8 cellular contexts compared by ENCODE assay signal in genomic region chr10:72834183-72834825, GRCh38. TPM values are rescaled to one million over a fixed set of nuclear protein-coding genes. Genes with fewer than 3 reads are reported as not detected.
DNase-seq lines count a peak whose midpoint lies in the region; ATAC-seq and TF ChIP-seq lines count a peak whose summit lies in the region.

No MANE protein-coding gene starts in this region.

- POLR2A ChIA-PET in HEK293 (lab: Yijun Ruan, JAX) = interaction anchor here (0.7 to 1.1 kb wide), 4 partner anchors 21 to 479 kb away, joined by 3 to 5 read pairs (median 3); partner anchors contain the start of genes MCU and MICU1

- CTCF ChIA-PET in Calu3 (lab: Charles Lee) = interaction anchor here (0.6 to 2.1 kb wide), 17 partner anchors 12 to 479 kb away, joined by 3 to 26 read pairs (median 4); partner anchors contain the start of genes DNAJB12 and MCU
- CTCF ChIA-PET in HEK293 (lab: Yijun Ruan, JAX) = interaction anchor here (0.6 to 5.2 kb wide), 21 partner anchors 15 to 493 kb away, joined by 3 to 30 read pairs (median 3); no protein-coding TSS in a partner anchor

- peaks cover 41% of the 10 kb centered on the region for H3K4me1 Mint-ChIP-seq in Calu3 (ENCODE audit: low read depth, unreplicated experiment)

- no peak for TF ChIP-seq EP300 in sigmoid colon (IDR thresholded peaks at IDR 0.05)

- WGBS in right cardiac atrium = 71% methylated on average over 5 of the region's 5 CpGs
- WGBS in sigmoid colon, 2 donors = 79 to 82% methylated on average over 5 of the region's 5 CpGs

- peak; percentile 59 for DNase-seq in Calu3
- DNase-seq in NOMO-1 treated with DMSO at 0.1 percent for 48 hours (lab: John Stamatoyannopoulos, UW; ENCODE audit: unreplicated experiment) = peak; percentile 61
- DNase-seq in ascending aorta (ENCODE audit: low spot score in 2 of 2) = peak in 1 of 2 donors; percentile 66
- DNase-seq in right cardiac atrium = no peak
- peak; percentile 74 for DNase-seq in sigmoid colon
- DNase-seq in NCI-H187 (lab: John Stamatoyannopoulos, UW) = no peak

- intact Hi-C loops in Calu3 (cut with micrococcal nuclease; ENCODE audit: unreplicated experiment) (loop anchor here (1.0 to 10.0 kb wide), 2 partner anchors 140 to 210 kb away; partner anchors contain the start of gene MICU1), ascending aorta (cut with DNase I) (loop anchor here (2.0 to 5.0 kb wide), 2 partner anchors 207 to 470 kb away; partner anchors contain the start of gene MICU1), right cardiac atrium (cut with DNase I) (loop anchor here (2.0 to 10.0 kb wide), 5 partner anchors 140 to 472 kb away; partner anchors contain the start of gene MCU (in 3 of the 4)), sigmoid colon (cut with DNase I) (loop anchor here (1.0 to 10.0 kb wide), 3 partner anchors 142 to 470 kb away; partner anchors contain the start of genes MCU and MICU1)

- H3K36me3 ChIP-seq in HEK293 (ENCODE audit: control insufficient read depth in 2 of 2, insufficient read depth in 1 of 2, low read length in 2 of 2) (peaks cover 0 to 5% of the 10 kb centered on the region in 2 experiments; a peak in 1 of 3 replicates), ascending aorta (no peaks in the 10 kb centered on the region), sigmoid colon (no peaks in the 10 kb centered on the region)

- BruUV-seq in Calu3 (replicated peaks; lab: Mats Ljungman, UMichigan) = no TSS peak

- H3K9me3 Mint-ChIP-seq in Calu3 (ENCODE audit: low read depth, unreplicated experiment) = no peaks in the 10 kb centered on the region

- H3K27me3 Mint-ChIP-seq in Calu3 (ENCODE audit: unreplicated experiment) = no peaks in the 10 kb centered on the region

- ATAC-seq in right cardiac atrium (peak; percentile 59 to 76), HG02759 (IDR thresholded peaks at IDR 0.05; ENCODE audit: unreplicated experiment) (no peak)

- H3K9me3 ChIP-seq in HEK293 (ENCODE audit: control insufficient read depth, insufficient read depth, low read depth, low read length) = no peaks in the 10 kb centered on the region
- H3K9me3 ChIP-seq in ascending aorta = no peaks in the 10 kb centered on the region
- no peaks in the 10 kb centered on the region for H3K9me3 ChIP-seq in right cardiac atrium (ENCODE audit: control insufficient read depth, low read length)
- no peaks in the 10 kb centered on the region for H3K9me3 ChIP-seq in sigmoid colon

- TF ChIP-seq POLR2A in sigmoid colon (IDR thresholded peaks at IDR 0.05) = no peak

- H3K4me1 ChIP-seq in HEK293 (ENCODE audit: control insufficient read depth, insufficient read depth, low read length) (0 out of 2 replicates have a peak, but pooled peaks cover 6% of the 10 kb centered on the region), ascending aorta (peaks cover 0 to 3% of the 10 kb centered on the region in 2 donors), right cardiac atrium (ENCODE audit: control insufficient read depth, insufficient read depth, low read length) (no peaks in the 10 kb centered on the region), sigmoid colon (peaks cover 0 to 23% (median 0%) of the 10 kb centered on the region in 4 donors)

- H3K27me3 ChIP-seq in ascending aorta (no peaks in the 10 kb centered on the region), right cardiac atrium (ENCODE audit: control insufficient read depth, insufficient read depth) (no peaks in the 10 kb centered on the region), sigmoid colon (no peaks in the 10 kb centered on the region)

- H3K27ac Mint-ChIP-seq in Calu3 (ENCODE audit: unreplicated experiment) = no peak overlapping the region

- no peak overlapping the region for H3K4me3 Mint-ChIP-seq in Calu3 (ENCODE audit: low read depth, unreplicated experiment)

- TF ChIP-seq CTCF in Calu3 (IDR thresholded peaks at IDR 0.05; ENCODE audit: unreplicated experiment) (peak; percentile 31), HEK293 (tag by site-specific recombination; IDR thresholded peaks at IDR 0.05) (no peak), ascending aorta (IDR thresholded peaks at IDR 0.05) (peak; percentile 53 to 70 (median 63)), sigmoid colon (IDR thresholded peaks at IDR 0.05) (peak; percentile 31 to 64 (median 60))

- H3K27ac ChIP-seq in HEK293 (ENCODE audit: extremely low read depth, low read depth, low read length) (no peak overlapping the region), ascending aorta (no peak overlapping the region), right cardiac atrium (ENCODE audit: low read length) (no peak overlapping the region), sigmoid colon (no peak overlapping the region)

- peaks cover 7% of the 10 kb centered on the region for H3K36me3 Mint-ChIP-seq in Calu3 (ENCODE audit: insufficient read depth, unreplicated experiment)

- no peak overlapping the region for H3K4me3 ChIP-seq in HEK293 (ENCODE audit: low read depth, low read length)
- no peak overlapping the region for H3K4me3 ChIP-seq in ascending aorta
- no peak overlapping the region for H3K4me3 ChIP-seq in right cardiac atrium (ENCODE audit: low read length)
- no peak overlapping the region for H3K4me3 ChIP-seq in sigmoid colon

TF ChIP-seq in HEK293, 187 proteins besides CTCF, POLR2A, EP300 and RAD21:
- no peak for TF ChIP-seq YY2 (tag by site-specific recombination; IDR thresholded peaks at IDR 0.05)
- TF ChIP-seq ZNF660 (tag by site-specific recombination; IDR thresholded peaks at IDR 0.05) = peak; percentile 40; the same call in 1 of the 2 replicates
- TF ChIP-seq, protein P1, sequence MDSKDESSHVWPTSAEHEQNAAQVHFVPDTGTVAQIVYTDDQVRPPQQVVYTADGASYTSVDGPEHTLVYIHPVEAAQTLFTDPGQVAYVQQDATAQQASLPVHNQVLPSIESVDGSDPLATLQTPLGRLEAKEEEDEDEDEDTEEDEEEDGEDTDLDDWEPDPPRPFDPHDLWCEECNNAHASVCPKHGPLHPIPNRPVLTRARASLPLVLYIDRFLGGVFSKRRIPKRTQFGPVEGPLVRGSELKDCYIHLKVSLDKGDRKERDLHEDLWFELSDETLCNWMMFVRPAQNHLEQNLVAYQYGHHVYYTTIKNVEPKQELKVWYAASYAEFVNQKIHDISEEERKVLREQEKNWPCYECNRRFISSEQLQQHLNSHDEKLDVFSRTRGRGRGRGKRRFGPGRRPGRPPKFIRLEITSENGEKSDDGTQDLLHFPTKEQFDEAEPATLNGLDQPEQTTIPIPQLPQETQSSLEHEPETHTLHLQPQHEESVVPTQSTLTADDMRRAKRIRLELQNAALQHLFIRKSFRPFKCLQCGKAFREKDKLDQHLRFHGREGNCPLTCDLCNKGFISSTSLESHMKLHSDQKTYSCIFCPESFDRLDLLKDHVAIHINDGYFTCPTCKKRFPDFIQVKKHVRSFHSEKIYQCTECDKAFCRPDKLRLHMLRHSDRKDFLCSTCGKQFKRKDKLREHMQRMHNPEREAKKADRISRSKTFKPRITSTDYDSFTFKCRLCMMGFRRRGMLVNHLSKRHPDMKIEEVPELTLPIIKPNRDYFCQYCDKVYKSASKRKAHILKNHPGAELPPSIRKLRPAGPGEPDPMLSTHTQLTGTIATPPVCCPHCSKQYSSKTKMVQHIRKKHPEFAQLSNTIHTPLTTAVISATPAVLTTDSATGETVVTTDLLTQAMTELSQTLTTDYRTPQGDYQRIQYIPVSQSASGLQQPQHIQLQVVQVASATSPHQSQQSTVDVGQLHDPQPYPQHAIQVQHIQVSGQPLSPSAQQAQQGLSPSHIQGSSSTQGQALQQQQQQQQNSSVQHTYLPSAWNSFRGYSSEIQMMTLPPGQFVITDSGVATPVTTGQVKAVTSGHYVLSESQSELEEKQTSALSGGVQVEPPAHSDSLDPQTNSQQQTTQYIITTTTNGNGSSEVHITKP (tag by site-specific recombination; IDR thresholded peaks at IDR 0.05) = no peak
- TF ChIP-seq ZSCAN30 (tag by site-specific recombination; IDR thresholded peaks at IDR 0.05) = 0 out of 2 replicates have a peak, but pooled peaks have one; percentile 40
- TF ChIP-seq ZNF654 (tag by site-specific recombination; IDR thresholded peaks at IDR 0.05; ENCODE audit: low read depth) = peak; percentile 85

RNA-seq across cellular contexts. Expression of gene OIT3, which starts 59.2 kb away (rescaled TPM):
- total RNA-seq in Calu3 (2022) (1.4 and 1.9 TPM in 2 replicates), ascending aorta (not detected), right cardiac atrium (1 to 10 TPM in 1 of 4 donors, under 1 TPM in 3; 0.34 to 3.0 (median 0.66) TPM), sigmoid colon (not detected)
- polyA plus RNA-seq in right cardiac atrium (2.1 TPM), sigmoid colon (under 1 TPM in 1 of 3 donors, not detected in 2; 0.04 TPM)

Comparison
In these comparisons a context has a peak if more than half of its experiments do, and no peak if none do; other contexts are left out.
1. DNase-seq: peak in Calu3 (single experiment), NOMO-1 treated with DMSO at 0.1 percent for 48 hours (single experiment) and sigmoid colon (single experiment); none in right cardiac atrium (0 of 3) and NCI-H187 (0 of 2).